Comparison of ENCODE assay signal across 10 cellular contexts in genomic region chr6:37141291-37142046, GRCh38. TPM values are rescaled to one million over a fixed set of nuclear protein-coding genes. Genes with fewer than 3 reads are reported as not detected.
A peak's percentile ranks its signal among the peaks of the same experiment; 100 is the strongest.
DNase-seq lines count a peak whose midpoint lies in the region; ATAC-seq and TF ChIP-seq lines count a peak whose summit lies in the region.
"Had no signal": no experiment of that assay in that cellular context is flagged by ENCODE, and none has a peak within 500 bp of the region (broad histone marks: within the 10 kb centered on the region; RNA-seq: fewer than 3 reads in every experiment).

No MANE protein-coding gene starts in this region.

- POLR2A ChIA-PET in T-cell (lab: Charles Lee), result interaction anchor here in 1 of 2 donors (0.6 kb wide), 1 partner anchor 151 kb away, joined by 3 read pairs; no protein-coding TSS in a partner anchor

- H3K9me2 ChIP-seq in hepatocyte (replicated peaks; ENCODE audit: insufficient read depth), result no peaks in the 10 kb centered on the region

- H3K27me3 ChIP-seq in cardiac muscle cell (no peaks in the 10 kb centered on the region), heart left ventricle (no peaks in the 10 kb centered on the region), hepatocyte (no peaks in the 10 kb centered on the region), stomach smooth muscle (ENCODE audit: control insufficient read depth in 1 of 2, insufficient read depth in 2 of 2, low read length in 2 of 2) (no peaks in the 10 kb centered on the region)

- H3K27ac ChIP-seq in cardiac muscle cell, result peak overlapping the region; percentile 47
- H3K27ac ChIP-seq in heart left ventricle, result peak overlapping the region in 2 of 12 donors; percentile 38 to 66
- H3K27ac ChIP-seq in hepatocyte, result peak overlapping the region; percentile 67
- peak overlapping the region; percentile 58 for H3K27ac ChIP-seq in stomach smooth muscle (ENCODE audit: low read length)

- DNase-seq in cardiac muscle cell (ENCODE audit: low read depth in 1 of 2, low spot score in 1 of 2) (peak; percentile 38 to 79), heart left ventricle (no peak), T-cell (no peak), hepatocyte (ENCODE audit: low spot score) (peak; percentile 62), NCI-H2107 treated with DMSO at 0.1 percent for 48 hours (lab: John Stamatoyannopoulos, UW; ENCODE audit: unreplicated experiment) (no peak), globus pallidus (ENCODE audit: low spot score) (no peak), NCI-H748 (lab: John Stamatoyannopoulos, UW; ENCODE audit: unreplicated experiment) (no peak)
- DNase-seq: DMS153; stimulated activated CD4-positive, alpha-beta T cell treated with anti-CD3 and anti-CD28 coated beads, Interleukin-4, amount 100 ng/mL, for 4 hours had no signal

- H3K9me3 ChIP-seq in cardiac muscle cell (ENCODE audit: low read depth) (no peaks in the 10 kb centered on the region), heart left ventricle (no peaks in the 10 kb centered on the region), hepatocyte (ENCODE audit: low read depth) (no peaks in the 10 kb centered on the region), stomach smooth muscle (ENCODE audit: control insufficient read depth in 2 of 2, low read length in 2 of 2) (no peaks in the 10 kb centered on the region)

- H3K27ac Mint-ChIP-seq in T-cell, result peak overlapping the region; percentile 18 to 66

- no peaks in the 10 kb centered on the region for H3K9me3 Mint-ChIP-seq in T-cell

- H3K4me2 ChIP-seq in hepatocyte, result peak overlapping the region; percentile 33

- H3K36me3 ChIP-seq in cardiac muscle cell (no peaks in the 10 kb centered on the region), heart left ventricle (no peaks in the 10 kb centered on the region), hepatocyte (replicated peaks; ENCODE audit: insufficient read depth, low read depth) (no peaks in the 10 kb centered on the region), stomach smooth muscle (ENCODE audit: control insufficient read depth in 2 of 2, insufficient read depth in 2 of 2, low read length in 2 of 2) (no peaks in the 10 kb centered on the region)

- intact Hi-C loops in heart left ventricle (cut with DNase I), result no loop called here

- TF ChIP-seq CTCF in cardiac muscle cell (IDR thresholded peaks at IDR 0.05; ENCODE audit: low read depth, low read length) (no peak), heart left ventricle (IDR thresholded peaks at IDR 0.05) (no peak), hepatocyte (IDR thresholded peaks at IDR 0.05; ENCODE audit: poor library complexity) (no peak)

- H3K4me1 ChIP-seq in cardiac muscle cell (ENCODE audit: low read depth) (peaks cover 38% of the 10 kb centered on the region), heart left ventricle (peaks cover 0 to 35% (median 7%) of the 10 kb centered on the region in 12 donors), hepatocyte (ENCODE audit: insufficient read depth) (peaks cover 42% of the 10 kb centered on the region), stomach smooth muscle (ENCODE audit: control insufficient read depth, insufficient read depth, low read length) (peaks cover 20% of the 10 kb centered on the region)

- 71 to 78% (median 73%) methylated on average over 5 of the region's 5 CpGs for WGBS in heart left ventricle, 4 donors
- 23% methylated on average over 5 of the region's 5 CpGs for WGBS in hepatocyte (ENCODE audit: low lambda C conversion rate, missing lambda C conversion rate)

- peaks cover 0 to 31% (median 21%) of the 10 kb centered on the region in 3 donors for H3K4me1 Mint-ChIP-seq in T-cell

- CTCF ChIA-PET in T-cell (lab: Charles Lee), result interaction anchor here in 1 of 2 donors (0.9 kb wide), 1 partner anchor 19 kb away, joined by 3 read pairs; no protein-coding TSS in a partner anchor

- no peak overlapping the region for H3K4me3 ChIP-seq in cardiac muscle cell
- no peak overlapping the region for H3K4me3 ChIP-seq in heart left ventricle
- H3K4me3 ChIP-seq in hepatocyte, result no peak overlapping the region
- peak overlapping the region in 1 of 2 donors; percentile 8 for H3K4me3 ChIP-seq in stomach smooth muscle (ENCODE audit: low read length in 2 of 2)

- no peaks in the 10 kb centered on the region for H3K79me2 ChIP-seq in hepatocyte

- TF ChIP-seq POLR2A in heart left ventricle (IDR thresholded peaks at IDR 0.05), result no peak

- H2AFZ ChIP-seq in hepatocyte, result no peak overlapping the region

- ATAC-seq in heart left ventricle (no peak), T-cell (replicated peaks in 1 of 4) (no peak)

- no peak overlapping the region for H3K9ac ChIP-seq in stomach smooth muscle (ENCODE audit: low read length in 2 of 2)

- no peaks in the 10 kb centered on the region for H3K36me3 Mint-ChIP-seq in T-cell

- H3K4me3 Mint-ChIP-seq in T-cell, result no peak overlapping the region

- H3K27me3 Mint-ChIP-seq in T-cell, result no peaks in the 10 kb centered on the region

- no peaks in the 10 kb centered on the region for H4K20me1 ChIP-seq in hepatocyte (ENCODE audit: insufficient read depth, poor library complexity, severe bottlenecking)

RNA-seq across cellular contexts. Expression of gene PIM1, which starts 28.5 kb away (rescaled TPM):
- 15.8 and 21.5 TPM in 2 replicates for total RNA-seq in cardiac muscle cell
- polyA plus RNA-seq in cardiac muscle cell, result 14.7 and 20.0 TPM in 2 replicates
- total RNA-seq in heart left ventricle, result 10 to 100 TPM in 6 of 9 donors, 1 to 10 TPM in 3; 7.0 to 81.8 (median 16.0) TPM
- 10 to 100 TPM in 1 of 2 donors, 1 to 10 TPM in 1; 8.2 to 23.1 TPM for polyA plus RNA-seq in heart left ventricle
- total RNA-seq in T-cell, result 100 to 1,000 TPM; 225 to 334 (median 313) TPM
- total RNA-seq in hepatocyte, result 71.3 and 81.0 TPM in 2 replicates
- 96.6 and 99.1 TPM in 2 replicates for polyA plus RNA-seq in hepatocyte

Comparison
In these comparisons a context has a peak if more than half of its experiments do, and no peak if none do; other contexts are left out.
1. DNase-seq: peak in cardiac muscle cell (2 of 2) and hepatocyte (single experiment); none in heart left ventricle (0 of 5), T-cell (0 of 34), NCI-H2107 treated with DMSO at 0.1 percent for 48 hours (single experiment), globus pallidus (single experiment) and NCI-H748 (single experiment).